ENCODE assay signal across 8 cellular contexts in the genomic region with DNA sequence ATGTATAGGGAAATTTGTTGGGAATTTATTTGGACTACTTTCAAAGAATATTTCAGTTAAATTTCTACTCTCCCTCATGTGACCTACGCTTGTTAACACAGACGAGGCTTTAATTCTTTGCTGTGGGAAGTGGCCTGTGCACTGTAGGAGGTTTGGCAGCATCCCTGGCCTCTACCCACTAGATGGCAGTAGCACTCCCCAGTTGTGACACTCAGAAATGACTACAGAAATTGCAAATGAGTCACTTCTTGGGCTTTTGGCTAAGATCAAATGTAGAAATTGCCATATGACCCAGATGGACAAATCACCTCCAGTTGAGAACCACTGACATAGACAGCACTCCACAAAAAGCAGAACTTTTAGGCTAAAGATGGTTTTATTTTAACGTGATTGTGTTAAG. TPM values are rescaled to one million over a fixed set of nuclear protein-coding genes. Genes with fewer than 3 reads are reported as not detected.
DNase-seq lines count a peak whose midpoint lies in the region; ATAC-seq and TF ChIP-seq lines count a peak whose summit lies in the region.

No MANE protein-coding gene starts in this region.

- CTCF ChIA-PET in PC-3 (lab: Charles Lee): no interaction called here

- H3K36me3 ChIP-seq in PC-3 (ENCODE audit: low read depth, low read length) (no peaks in the 10 kb centered on the region), upper lobe of left lung (no peaks in the 10 kb centered on the region)

- peak; percentile 80 for TF ChIP-seq CTCF in PC-3 (conservative IDR thresholded peaks at IDR 0.05; ENCODE audit: low read depth, low read length)
- peak; percentile 42 to 80 (median 66) for TF ChIP-seq CTCF in upper lobe of left lung (IDR thresholded peaks at IDR 0.05)

- POLR2A ChIA-PET in PC-3 (lab: Charles Lee; ENCODE audit: unreplicated experiment): no interaction called here

- H3K27ac ChIP-seq in PC-3 (ENCODE audit: low read length) (peak overlapping the region; percentile 9; the same call in 1 of the 2 replicates), upper lobe of left lung (no peak overlapping the region)

- ATAC-seq in GM18870 (IDR thresholded peaks at IDR 0.05; ENCODE audit: unreplicated experiment) (peak; percentile 58), HG03520 (IDR thresholded peaks at IDR 0.05; ENCODE audit: unreplicated experiment) (peak; percentile 79), PC-3 (peak; percentile 76), upper lobe of left lung (ENCODE audit: low FRiP score in 2 of 2) (peak; percentile 79 to 85)

- TF ChIP-seq EP300 in upper lobe of left lung (IDR thresholded peaks at IDR 0.05): no peak

- TF ChIP-seq POLR2A in upper lobe of left lung (IDR thresholded peaks at IDR 0.05): no peak

- H3F3A ChIP-seq in PC-3 (ENCODE audit: low read length, unreplicated experiment): no peaks in the 10 kb centered on the region

- peaks cover 6% of the 10 kb centered on the region for H3K4me1 Mint-ChIP-seq in activated T-helper 1 cell treated with anti-CD3 and anti-CD28 coated beads, Interleukin-12 subunit alpha, Interleukin-12 subunit beta, Interleukin-2, Interleukin-4 antibody, amounts not matched to agents 30 ng/mL and 10 ng/mL and 1 ng/mL, durations not matched to agents 14 hours and 24 hours and 36 hours (ENCODE audit: low read depth)

- H3K9me3 ChIP-seq in PC-3 (ENCODE audit: low read length): no peaks in the 10 kb centered on the region
- H3K9me3 ChIP-seq in upper lobe of left lung: no peaks in the 10 kb centered on the region

- H2AFZ ChIP-seq in PC-3 (ENCODE audit: low read length): no peak overlapping the region

- DNase-seq in AG20443 (ENCODE audit: low spot score) (peak; percentile 26), PC-3 (peak; percentile 77), fibroblast of the conjunctiva (ENCODE audit: low read depth) (peak; percentile 37), occipital lobe (lab: John Stamatoyannopoulos, UW) (peak; percentile 5), upper lobe of left lung (peak in 1 of 2 donors; percentile 73)
- peak; percentile 22 for DNase-seq in activated T-helper 1 cell treated with anti-CD3 and anti-CD28 coated beads, Interleukin-12 subunit alpha, Interleukin-12 subunit beta, Interleukin-2, Interleukin-4 antibody, amounts not matched to agents 30 ng/mL and 10 ng/mL and 1 ng/mL, durations not matched to agents 14 hours and 24 hours and 36 hours (ENCODE audit: low spot score)

- no peak overlapping the region for H3K27ac Mint-ChIP-seq in activated T-helper 1 cell treated with anti-CD3 and anti-CD28 coated beads, Interleukin-12 subunit alpha, Interleukin-12 subunit beta, Interleukin-2, Interleukin-4 antibody, amounts not matched to agents 30 ng/mL and 10 ng/mL and 1 ng/mL, durations not matched to agents 14 hours and 24 hours and 36 hours

- intact Hi-C loops in PC-3 (cut with micrococcal nuclease): loop anchor here (1.0 kb wide), 2 partner anchors 22 to 94 kb away; a partner anchor contains a TSS
- intact Hi-C loops in activated T-helper 1 cell treated with anti-CD3 and anti-CD28 coated beads, Interleukin-12 subunit alpha, Interleukin-12 subunit beta, Interleukin-2, Interleukin-4 antibody, amounts not matched to agents 30 ng/mL and 10 ng/mL and 1 ng/mL, durations not matched to agents 14 hours and 24 hours and 36 hours (cut with micrococcal nuclease): loop anchor here (1.0 kb wide), 2 partner anchors 22 to 94 kb away; a partner anchor contains a TSS

- no peaks in the 10 kb centered on the region for H3K9me2 ChIP-seq in PC-3 (replicated peaks; ENCODE audit: low read length)

- H3K27me3 ChIP-seq in PC-3 (ENCODE audit: low read length) (no peaks in the 10 kb centered on the region), upper lobe of left lung (no peaks in the 10 kb centered on the region)

- H3K4me1 ChIP-seq in PC-3 (ENCODE audit: insufficient read depth, low read length) (peaks cover 30% of the 10 kb centered on the region), upper lobe of left lung (peaks cover 0 to 4% (median 0%) of the 10 kb centered on the region in 4 donors)

- H3K9me3 Mint-ChIP-seq in activated T-helper 1 cell treated with anti-CD3 and anti-CD28 coated beads, Interleukin-12 subunit alpha, Interleukin-12 subunit beta, Interleukin-2, Interleukin-4 antibody, amounts not matched to agents 30 ng/mL and 10 ng/mL and 1 ng/mL, durations not matched to agents 14 hours and 24 hours and 36 hours: no peaks in the 10 kb centered on the region

- no peaks in the 10 kb centered on the region for H3K36me3 Mint-ChIP-seq in activated T-helper 1 cell treated with anti-CD3 and anti-CD28 coated beads, Interleukin-12 subunit alpha, Interleukin-12 subunit beta, Interleukin-2, Interleukin-4 antibody, amounts not matched to agents 30 ng/mL and 10 ng/mL and 1 ng/mL, durations not matched to agents 14 hours and 24 hours and 36 hours (ENCODE audit: low read depth)

- H3K4me3 ChIP-seq in PC-3 (ENCODE audit: low read length) (no peak overlapping the region), upper lobe of left lung (no peak overlapping the region)

- no peak overlapping the region for H3K4me3 Mint-ChIP-seq in activated T-helper 1 cell treated with anti-CD3 and anti-CD28 coated beads, Interleukin-12 subunit alpha, Interleukin-12 subunit beta, Interleukin-2, Interleukin-4 antibody, amounts not matched to agents 30 ng/mL and 10 ng/mL and 1 ng/mL, durations not matched to agents 14 hours and 24 hours and 36 hours

- H3K9ac ChIP-seq in PC-3 (ENCODE audit: low read length): no peak overlapping the region

- no peaks in the 10 kb centered on the region for H3K79me2 ChIP-seq in PC-3 (ENCODE audit: low read length)

- WGBS in upper lobe of left lung, 2 donors: 18 to 40% methylated on average over 1 to 3 of the region's 3 CpGs

- H3K27me3 Mint-ChIP-seq in activated T-helper 1 cell treated with anti-CD3 and anti-CD28 coated beads, Interleukin-12 subunit alpha, Interleukin-12 subunit beta, Interleukin-2, Interleukin-4 antibody, amounts not matched to agents 30 ng/mL and 10 ng/mL and 1 ng/mL, durations not matched to agents 14 hours and 24 hours and 36 hours (ENCODE audit: insufficient read depth): no peaks in the 10 kb centered on the region

- no TSS peak for BruUV-seq in PC-3 (replicated peaks; lab: Mats Ljungman, UMichigan)

- no peaks in the 10 kb centered on the region for H4K20me1 ChIP-seq in PC-3 (ENCODE audit: low read length)

- H3K4me2 ChIP-seq in PC-3 (ENCODE audit: low read length): no peak overlapping the region

RNA-seq across cellular contexts. Expression of a gene that starts 22.1 kb away (rescaled TPM):
- 48.6 and 50.8 TPM in 2 replicates for total RNA-seq in PC-3 (2014; rRNA removed)
- total RNA-seq in activated T-helper 1 cell treated with anti-CD3 and anti-CD28 coated beads, Interleukin-12 subunit alpha, Interleukin-12 subunit beta, Interleukin-2, Interleukin-4 antibody, amounts not matched to agents 30 ng/mL and 10 ng/mL and 1 ng/mL, durations not matched to agents 14 hours and 24 hours and 36 hours: 4.3 and 4.9 TPM in 2 replicates
- 1.7 TPM for total RNA-seq in occipital lobe
- 10 to 100 TPM; 11.7 to 20.6 (median 18.5) TPM for total RNA-seq in upper lobe of left lung

RNA-seq across cellular contexts. Expression of a gene that starts 29.6 kb away (rescaled TPM):
- total RNA-seq in PC-3 (2014; rRNA removed) (not detected in 2 replicates), occipital lobe (1.2 TPM), upper lobe of left lung (1 to 10 TPM in 4 of 6 donors, not detected in 2; 1.3 to 4.2 (median 3.6) TPM)
- total RNA-seq in activated T-helper 1 cell treated with anti-CD3 and anti-CD28 coated beads, Interleukin-12 subunit alpha, Interleukin-12 subunit beta, Interleukin-2, Interleukin-4 antibody, amounts not matched to agents 30 ng/mL and 10 ng/mL and 1 ng/mL, durations not matched to agents 14 hours and 24 hours and 36 hours: not detected in 2 replicates
